ENCODE assay signal across 22 cellular contexts in genomic region chr1:15116966-15117365, GRCh38. TPM values are rescaled to one million over a fixed set of nuclear protein-coding genes. Genes with fewer than 3 reads are reported as not detected.
"Had no signal": no experiment of that assay in that cellular context is flagged by ENCODE, and none has a peak within 500 bp of the region (broad histone marks: within the 10 kb centered on the region; RNA-seq: fewer than 3 reads in every experiment).

No MANE protein-coding gene starts in this region.

- H3K9ac ChIP-seq: parathyroid adenoma had no signal

- H3K27ac ChIP-seq: cardiac muscle cell, gastroesophageal sphincter, parathyroid adenoma, right atrium auricular region, suprapubic skin, transverse colon had no signal

- H3K36me3 ChIP-seq: cardiac muscle cell, gastroesophageal sphincter, right atrium auricular region, suprapubic skin, transverse colon had no signal

- H3K4me1 ChIP-seq: gastroesophageal sphincter, parathyroid adenoma, right atrium auricular region, transverse colon had no signal

- H3K9me3 ChIP-seq: gastroesophageal sphincter, right atrium auricular region, suprapubic skin, transverse colon had no signal

- DNase-seq: activated CD4-positive, alpha-beta T cell treated with anti-CD3 and anti-CD28 coated beads for 4 hours; activated CD4-positive, alpha-beta T cell treated with anti-CD3 and anti-CD28 coated beads, Interleukin-2, amount 50 U/mL, for 4 hours; activated effector memory CD4-positive, alpha-beta T cell treated with Interleukin-2 at 50 U/mL for 16 hours; activated naive CD4-positive, alpha-beta T cell treated with Interleukin-2 at 50 U/mL for 16 hours; cortex of kidney; effector memory CD8-positive, alpha-beta T cell; hypothalamus; immature natural killer cell; left ventricle myocardium superior; naive B cell; nephron progenitor cell; stimulated activated CD4-positive, alpha-beta T cell treated with anti-CD3 and anti-CD28 coated beads, Interleukin-15, amount 100 ng/mL, for 24 hours; stimulated activated CD4-positive, alpha-beta T cell treated with anti-CD3 and anti-CD28 coated beads, Interleukin-2, amount 100 ng/mL, for 24 hours; stimulated activated naive CD4-positive, alpha-beta T cell; T-helper 1 cell; transverse colon had no signal

- H3K4me3 ChIP-seq: cardiac muscle cell, gastroesophageal sphincter, right atrium auricular region, suprapubic skin, transverse colon had no signal

- FAIRE-seq: urothelium cell line had no signal

- ATAC-seq: effector memory CD8-positive, alpha-beta T cell; gastroesophageal sphincter; left ventricle myocardium superior had no signal

- H3K27me3 ChIP-seq: cardiac muscle cell, right atrium auricular region, suprapubic skin, transverse colon had no signal

RNA-seq across cellular contexts. Expression of gene TMEM51, which starts 36.6 kb away (rescaled TPM):
- polyA plus RNA-seq: immature natural killer cell had no signal
